ENCODE assay signal across 1 cellular context in genomic region chr4:147498031-147498700, GRCh38.
TF ChIP-seq lines count a peak whose summit lies in the region.

No MANE protein-coding gene starts in this region.

TF ChIP-seq in IMR-90, 13 proteins besides CTCF, POLR2A, EP300 and RAD21:
- peak; percentile 71 for TF ChIP-seq FOS (IDR thresholded peaks at IDR 0.05; ENCODE audit: low read depth, low read length)
- TF ChIP-seq USF2 (IDR thresholded peaks at IDR 0.05; ENCODE audit: low read depth, low read length) = no peak
- TF ChIP-seq CEBPB (IDR thresholded peaks at IDR 0.05; ENCODE audit: low read depth, low read length) = peak; percentile 75
- no peak for TF ChIP-seq ELK1 (IDR thresholded peaks at IDR 0.05; ENCODE audit: borderline replicate concordance, low read depth, low read length)
- no peak for TF ChIP-seq NFE2L2 (IDR thresholded peaks at IDR 0.05; ENCODE audit: low read depth, low read length)
- TF ChIP-seq RCOR1 (IDR thresholded peaks at IDR 0.05; ENCODE audit: insufficient replicate concordance, low read length) = no peak
- no peak for TF ChIP-seq RFX5 (IDR thresholded peaks at IDR 0.05; ENCODE audit: low read depth, low read length)
- TF ChIP-seq MXI1 (IDR thresholded peaks at IDR 0.05; ENCODE audit: borderline replicate concordance, low read depth, low read length) = no peak
- TF ChIP-seq MAFK (IDR thresholded peaks at IDR 0.05; ENCODE audit: low read depth, low read length) = peak; percentile 76
